24 cellular contexts compared by ENCODE assay signal in the genomic region with DNA sequence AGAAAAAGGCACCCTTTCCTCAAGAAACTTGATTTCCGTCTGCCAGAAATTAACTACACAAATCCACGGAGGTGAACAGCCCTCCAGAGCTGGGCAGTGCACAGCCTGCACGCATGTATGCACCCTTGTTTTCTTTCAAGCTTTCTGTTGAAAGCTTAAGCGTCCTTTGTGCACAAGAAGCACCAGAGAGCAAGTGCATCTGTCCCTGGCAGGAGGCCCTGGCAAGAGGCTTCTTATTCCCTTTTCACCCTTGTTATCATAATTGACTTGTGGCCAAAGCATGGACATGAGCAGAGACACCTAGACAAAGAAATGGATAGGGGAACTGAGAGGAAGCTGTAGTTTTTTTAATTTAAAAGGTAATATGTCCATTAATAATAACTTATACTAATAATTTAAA. TPM values are rescaled to one million over a fixed set of nuclear protein-coding genes. Genes with fewer than 3 reads are reported as not detected.
A peak's percentile ranks its signal among the peaks of the same experiment; 100 is the strongest.
DNase-seq lines count a peak whose midpoint lies in the region; ATAC-seq, FAIRE-seq and TF ChIP-seq lines count a peak whose summit lies in the region.
"Had no signal": no experiment of that assay in that cellular context is flagged by ENCODE, and none has a peak within 500 bp of the region (broad histone marks: within the 10 kb centered on the region; RNA-seq: fewer than 3 reads in every experiment).

No MANE protein-coding gene starts in this region.

- H3K4me3 ChIP-seq in neural progenitor cell, result no peak overlapping the region
- H3K4me3 ChIP-seq in MM.1S (ENCODE audit: low read length), result no peak overlapping the region
- H3K4me3 ChIP-seq: MG63, mucosa of descending colon, smooth muscle cell had no signal

- H3K9me3 Mint-ChIP-seq in neural progenitor cell, result peaks cover 5% of the 10 kb centered on the region
- H3K9me3 Mint-ChIP-seq: T-helper 2 cell treated with Interferon-gamma antibody and Interleukin-4, amounts not matched to agents 5 μg/mL and 100 μg/mL, for 36 hours had no signal

- H3K4me1 ChIP-seq in neural progenitor cell (peaks cover 25% of the 10 kb centered on the region), MM.1S (ENCODE audit: low read length) (no peaks in the 10 kb centered on the region)

- H3K27me3 ChIP-seq in neural progenitor cell, result no peaks in the 10 kb centered on the region
- no peaks in the 10 kb centered on the region for H3K27me3 ChIP-seq in MM.1S (replicated peaks; ENCODE audit: insufficient read depth, low read length)

- peak overlapping the region; percentile 58 for H3K4me2 ChIP-seq in neural progenitor cell
- H3K4me2 ChIP-seq in MM.1S (ENCODE audit: low read depth, low read length), result no peak overlapping the region
- H3K4me2 ChIP-seq: smooth muscle cell had no signal

- no peak overlapping the region for H3K4me3 Mint-ChIP-seq in neural progenitor cell
- no peak overlapping the region for H3K4me3 Mint-ChIP-seq in T-helper 17 cell
- H3K4me3 Mint-ChIP-seq: brain; stimulated activated naive B cell treated with anti-CD40 and anti-IgM and Interleukin-4, amounts not matched to agents 10 μg/mL and 1 μg/mL and 100 μg/mL, for 72 hours; T-helper 2 cell treated with Interferon-gamma antibody and Interleukin-4, amounts not matched to agents 5 μg/mL and 100 μg/mL, for 36 hours had no signal

- no peaks in the 10 kb centered on the region for H3K9me3 ChIP-seq in neural progenitor cell (ENCODE audit: low read depth)
- H3K9me3 ChIP-seq in T-helper 17 cell (ENCODE audit: control insufficient read depth, low read length, poor library complexity, severe bottlenecking), result peaks cover 3% of the 10 kb centered on the region
- no peaks in the 10 kb centered on the region for H3K9me3 ChIP-seq in MM.1S (replicated peaks; ENCODE audit: insufficient read depth, low read length)
- H3K9me3 ChIP-seq: mucosa of descending colon had no signal

- H3K36me3 Mint-ChIP-seq in neural progenitor cell (no peaks in the 10 kb centered on the region), T-helper 17 cell (ENCODE audit: low read depth) (peaks cover 3% of the 10 kb centered on the region)
- H3K36me3 Mint-ChIP-seq: brain; stimulated activated naive B cell treated with anti-CD40 and anti-IgM and Interleukin-4, amounts not matched to agents 10 μg/mL and 1 μg/mL and 100 μg/mL, for 72 hours had no signal

- intact Hi-C loops in left colon (cut with DNase I, micrococcal nuclease), result no loop called here

- TF ChIP-seq CTCF in neural progenitor cell (IDR thresholded peaks at IDR 0.05) (no peak), MM.1S (IDR thresholded peaks at IDR 0.05; ENCODE audit: low read length) (no peak)

- H3K27ac Mint-ChIP-seq in neural progenitor cell, result no peak overlapping the region
- no peak overlapping the region for H3K27ac Mint-ChIP-seq in T-helper 17 cell
- H3K27ac Mint-ChIP-seq: brain; stimulated activated naive B cell treated with anti-CD40 and anti-IgM and Interleukin-4, amounts not matched to agents 10 μg/mL and 1 μg/mL and 100 μg/mL, for 72 hours; T-helper 2 cell treated with Interferon-gamma antibody and Interleukin-4, amounts not matched to agents 5 μg/mL and 100 μg/mL, for 36 hours had no signal

- H3K4me1 Mint-ChIP-seq in neural progenitor cell (peaks cover 7% of the 10 kb centered on the region), T-helper 17 cell (no peaks in the 10 kb centered on the region)
- H3K4me1 Mint-ChIP-seq: stimulated activated naive B cell treated with anti-CD40 and anti-IgM and Interleukin-4, amounts not matched to agents 10 μg/mL and 1 μg/mL and 100 μg/mL, for 72 hours had no signal

- H3K27me3 Mint-ChIP-seq in neural progenitor cell (ENCODE audit: insufficient read depth, low read depth) (peaks cover 2% of the 10 kb centered on the region), T-helper 17 cell (peaks cover 15% of the 10 kb centered on the region)

- no peak overlapping the region for H3K27ac ChIP-seq in neural progenitor cell
- H3K27ac ChIP-seq in MM.1S (ENCODE audit: low read length), result no peak overlapping the region
- H3K27ac ChIP-seq: C4-2B had no signal

- H3K79me2 ChIP-seq in neural progenitor cell (ENCODE audit: low read depth), result no peaks in the 10 kb centered on the region
- no peaks in the 10 kb centered on the region for H3K79me2 ChIP-seq in MM.1S (ENCODE audit: low read length)

- ATAC-seq in left colon (no peak), T-helper 17 cell (no peak)
- ATAC-seq: mucosa of descending colon; SK-N-SH treated with all-trans-retinoic acid at 6 μM for 48 hours; stimulated activated naive B cell treated with anti-CD40 and anti-IgM and Interleukin-4, amounts not matched to agents 10 μg/mL and 1 μg/mL and 100 μg/mL, for 72 hours had no signal

- peak; percentile 54 for DNase-seq in DMS79 (lab: John Stamatoyannopoulos, UW)
- DNase-seq in NCI-H446 (lab: John Stamatoyannopoulos, UW), result peak; percentile 41 to 90
- peak; percentile 62 for DNase-seq in globus pallidus (ENCODE audit: low spot score)
- DNase-seq in neural progenitor cell (ENCODE audit: low spot score), result peak; percentile 38
- DNase-seq in left colon, result no peak
- no peak for DNase-seq in RCC 7860 (ENCODE audit: low spot score)
- no peak for DNase-seq in T-helper 17 cell
- DNase-seq in MM.1S, result no peak
- DNase-seq: Calu3; cortex of kidney; MG63; mucosa of descending colon; NCI-H1694; NCI-H226; stimulated activated CD4-positive, alpha-beta T cell treated with anti-CD3 and anti-CD28 coated beads, Interleukin-2, amount 100 ng/mL, for 48 hours; stimulated activated naive B cell treated with anti-CD40 and anti-IgM and Interleukin-4, amounts not matched to agents 10 μg/mL and 1 μg/mL and 100 μg/mL, for 72 hours had no signal

- H3K36me3 ChIP-seq in neural progenitor cell (no peaks in the 10 kb centered on the region), MM.1S (replicated peaks; ENCODE audit: insufficient read depth, low read length) (no peaks in the 10 kb centered on the region)
- H3K36me3 ChIP-seq: MG63, WERI-Rb-1 had no signal

- no peaks in the 10 kb centered on the region for H3F3A ChIP-seq in neural progenitor cell (ENCODE audit: low read depth)
- no peaks in the 10 kb centered on the region for H3F3A ChIP-seq in MM.1S (ENCODE audit: insufficient read depth, low read length)

- peak overlapping the region; percentile 76 for H2AFZ ChIP-seq in neural progenitor cell (replicated peaks)
- no peak overlapping the region for H2AFZ ChIP-seq in MM.1S (ENCODE audit: low read length)

- H3K9ac ChIP-seq in neural progenitor cell, result no peak overlapping the region
- H3K9ac ChIP-seq in MM.1S (ENCODE audit: low read length), result no peak overlapping the region

- no peaks in the 10 kb centered on the region for H3K9me2 ChIP-seq in MM.1S (replicated peaks; ENCODE audit: insufficient read depth, low read length)

- no peak for FAIRE-seq in RCC 7860 (lab: Jason Lieb, UNC)
- FAIRE-seq: endometrium, G401.6 had no signal

- no peaks in the 10 kb centered on the region for H4K20me1 ChIP-seq in neural progenitor cell (ENCODE audit: low read depth)
- no peaks in the 10 kb centered on the region for H4K20me1 ChIP-seq in MM.1S (ENCODE audit: insufficient read depth, low read length)

RNA-seq across cellular contexts. Expression of gene ATG10, which starts 47.4 kb away (rescaled TPM):
- total RNA-seq in neural progenitor cell (ENCODE audit: low replicate concordance) (13.4 and 13.9 TPM in 2 replicates), left colon (1 to 10 TPM; 6.0 to 6.3 TPM), T-helper 17 cell (1 to 10 TPM; 7.7 to 9.0 TPM)

Comparison
In these comparisons a context has a peak if more than half of its experiments do, and no peak if none do; other contexts are left out.
1. DNase-seq: peak in DMS79 (single experiment), NCI-H446 (2 of 2), globus pallidus (single experiment) and neural progenitor cell (single experiment); none in left colon (0 of 2), RCC 7860 (single experiment), T-helper 17 cell (0 of 3) and MM.1S (single experiment).